Comparison of ENCODE assay signal across 1 cellular context in the genomic region with DNA sequence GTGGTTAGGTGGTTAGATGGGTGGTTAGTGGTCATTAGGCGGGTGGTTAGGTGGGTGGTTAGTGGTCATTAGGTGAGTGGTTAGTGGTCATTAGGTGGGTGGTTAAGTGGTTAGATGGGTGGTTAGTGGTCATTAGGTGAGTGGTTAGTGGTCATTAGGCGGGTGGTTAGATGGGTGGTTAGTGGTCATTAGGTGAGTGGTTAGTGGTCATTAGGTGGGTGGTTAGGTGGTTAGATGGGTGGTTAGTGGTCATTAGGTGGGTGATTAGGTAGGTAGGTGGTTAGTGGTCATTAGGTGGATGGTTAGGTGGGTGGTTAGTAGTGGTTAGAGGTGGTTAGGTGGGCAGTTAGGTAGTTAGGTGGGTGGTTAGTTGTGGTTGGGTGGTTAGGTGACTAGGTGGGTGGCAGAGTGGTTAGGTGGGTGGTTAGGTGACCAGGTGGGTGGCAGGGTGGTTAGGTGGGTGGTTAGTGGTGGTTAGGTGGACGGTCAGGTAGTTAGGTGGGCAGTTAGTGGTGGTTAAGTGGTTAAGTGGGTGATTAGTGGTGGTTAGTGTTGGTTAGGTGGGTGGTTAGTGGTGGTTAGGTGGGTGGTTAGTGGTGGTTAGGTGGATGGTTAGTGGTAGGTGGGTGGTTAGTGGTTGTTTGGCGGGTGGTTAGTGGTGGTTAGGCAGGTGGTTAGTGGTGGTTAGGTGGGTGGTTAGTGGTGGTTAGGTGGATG.
TF ChIP-seq lines count a peak whose summit lies in the region.

No MANE protein-coding gene starts in this region.

TF ChIP-seq in GM23338, 12 proteins besides CTCF, POLR2A, EP300 and RAD21:
- TF ChIP-seq JUNB (IDR thresholded peaks at IDR 0.05; ENCODE audit: unreplicated experiment): no peak
- no peak for TF ChIP-seq NANOG (IDR thresholded peaks at IDR 0.05; ENCODE audit: borderline replicate concordance)
- TF ChIP-seq EZH2 (IDR thresholded peaks at IDR 0.05; ENCODE audit: low read depth, unreplicated experiment): no peak
- TF ChIP-seq, protein P1, sequence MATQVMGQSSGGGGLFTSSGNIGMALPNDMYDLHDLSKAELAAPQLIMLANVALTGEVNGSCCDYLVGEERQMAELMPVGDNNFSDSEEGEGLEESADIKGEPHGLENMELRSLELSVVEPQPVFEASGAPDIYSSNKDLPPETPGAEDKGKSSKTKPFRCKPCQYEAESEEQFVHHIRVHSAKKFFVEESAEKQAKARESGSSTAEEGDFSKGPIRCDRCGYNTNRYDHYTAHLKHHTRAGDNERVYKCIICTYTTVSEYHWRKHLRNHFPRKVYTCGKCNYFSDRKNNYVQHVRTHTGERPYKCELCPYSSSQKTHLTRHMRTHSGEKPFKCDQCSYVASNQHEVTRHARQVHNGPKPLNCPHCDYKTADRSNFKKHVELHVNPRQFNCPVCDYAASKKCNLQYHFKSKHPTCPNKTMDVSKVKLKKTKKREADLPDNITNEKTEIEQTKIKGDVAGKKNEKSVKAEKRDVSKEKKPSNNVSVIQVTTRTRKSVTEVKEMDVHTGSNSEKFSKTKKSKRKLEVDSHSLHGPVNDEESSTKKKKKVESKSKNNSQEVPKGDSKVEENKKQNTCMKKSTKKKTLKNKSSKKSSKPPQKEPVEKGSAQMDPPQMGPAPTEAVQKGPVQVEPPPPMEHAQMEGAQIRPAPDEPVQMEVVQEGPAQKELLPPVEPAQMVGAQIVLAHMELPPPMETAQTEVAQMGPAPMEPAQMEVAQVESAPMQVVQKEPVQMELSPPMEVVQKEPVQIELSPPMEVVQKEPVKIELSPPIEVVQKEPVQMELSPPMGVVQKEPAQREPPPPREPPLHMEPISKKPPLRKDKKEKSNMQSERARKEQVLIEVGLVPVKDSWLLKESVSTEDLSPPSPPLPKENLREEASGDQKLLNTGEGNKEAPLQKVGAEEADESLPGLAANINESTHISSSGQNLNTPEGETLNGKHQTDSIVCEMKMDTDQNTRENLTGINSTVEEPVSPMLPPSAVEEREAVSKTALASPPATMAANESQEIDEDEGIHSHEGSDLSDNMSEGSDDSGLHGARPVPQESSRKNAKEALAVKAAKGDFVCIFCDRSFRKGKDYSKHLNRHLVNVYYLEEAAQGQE (IDR thresholded peaks at IDR 0.05; ENCODE audit: unreplicated experiment): no peak
- no peak for TF ChIP-seq CREB1 (CRISPR knock-in tag; IDR thresholded peaks at IDR 0.05; ENCODE audit: low read depth)
- no peak for TF ChIP-seq STAT1 (IDR thresholded peaks at IDR 0.05; ENCODE audit: unreplicated experiment)
- TF ChIP-seq, protein P2, sequence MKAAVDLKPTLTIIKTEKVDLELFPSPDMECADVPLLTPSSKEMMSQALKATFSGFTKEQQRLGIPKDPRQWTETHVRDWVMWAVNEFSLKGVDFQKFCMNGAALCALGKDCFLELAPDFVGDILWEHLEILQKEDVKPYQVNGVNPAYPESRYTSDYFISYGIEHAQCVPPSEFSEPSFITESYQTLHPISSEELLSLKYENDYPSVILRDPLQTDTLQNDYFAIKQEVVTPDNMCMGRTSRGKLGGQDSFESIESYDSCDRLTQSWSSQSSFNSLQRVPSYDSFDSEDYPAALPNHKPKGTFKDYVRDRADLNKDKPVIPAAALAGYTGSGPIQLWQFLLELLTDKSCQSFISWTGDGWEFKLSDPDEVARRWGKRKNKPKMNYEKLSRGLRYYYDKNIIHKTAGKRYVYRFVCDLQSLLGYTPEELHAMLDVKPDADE (IDR thresholded peaks at IDR 0.05): no peak
- TF ChIP-seq EZH2phosphoT487 (IDR thresholded peaks at IDR 0.05; ENCODE audit: unreplicated experiment): no peak
- TF ChIP-seq ZNF331 (CRISPR knock-in tag; IDR thresholded peaks at IDR 0.05; ENCODE audit: low read depth): no peak
- TF ChIP-seq POLR2AphosphoS5 (IDR thresholded peaks at IDR 0.05; ENCODE audit: low read depth): no peak
